ENCODE assay signal across 29 cellular contexts in the genomic region with DNA sequence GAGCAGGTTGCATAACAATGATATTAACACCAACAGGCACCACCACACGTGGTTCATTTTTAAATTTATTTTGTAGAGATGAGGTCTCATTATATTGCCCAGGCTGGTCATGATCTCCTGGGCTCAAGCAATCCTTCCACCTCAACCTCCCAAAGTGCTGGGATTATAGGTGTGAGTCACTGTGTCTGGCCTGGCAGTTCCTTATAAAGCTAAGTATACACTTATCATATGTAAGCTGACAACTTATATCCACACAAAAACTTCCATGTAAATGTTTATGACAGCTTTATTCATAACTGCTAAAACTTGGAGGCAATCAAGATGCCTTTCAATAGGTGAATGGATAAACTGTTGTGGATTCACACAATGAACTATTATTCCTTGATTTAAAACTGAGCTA.
"Had no signal": no experiment of that assay in that cellular context is flagged by ENCODE, and none has a peak within 500 bp of the region (broad histone marks: within the 10 kb centered on the region; RNA-seq: fewer than 3 reads in every experiment).

No MANE protein-coding gene starts in this region.

- H3K36me3 ChIP-seq: neural progenitor cell, neutrophil, ovary had no signal

- FAIRE-seq: keratinocyte, urothelium cell line had no signal

- H3K9me3 ChIP-seq: neutrophil, ovary, upper lobe of right lung had no signal

- H3K4me1 ChIP-seq: left lung, lower lobe of right lung, neural progenitor cell, stomach, tibial artery, upper lobe of right lung had no signal

- DNase-seq: kidney glomerular epithelial cell; left cardiac atrium; left lung; lower lobe of right lung; mammary epithelial cell; mesenchymal stem cell; naive B cell; natural killer cell; nephron progenitor cell; ovary; right cardiac atrium; stimulated activated CD4-positive, alpha-beta T cell treated with anti-CD3 and anti-CD28 coated beads, Interleukin-12 subunit alpha, Interleukin-12 subunit beta, amount 100 ng/mL, for 4 hours; stimulated activated CD4-positive, alpha-beta T cell treated with anti-CD3 and anti-CD28 coated beads, Interleukin-15, amount 100 ng/mL, for 24 hours; stimulated activated CD4-positive, alpha-beta T cell treated with anti-CD3 and anti-CD28 coated beads, Interleukin-2, amount 100 ng/mL, for 24 hours; stimulated activated CD4-positive, alpha-beta T cell treated with anti-CD3 and anti-CD28 coated beads, Interleukin-4, amount 100 ng/mL, for 1 hour; stimulated activated naive B cell treated with anti-CD40 and anti-IgM and Interleukin-4, amounts not matched to agents 10 μg/mL and 1 μg/mL and 100 μg/mL, for 72 hours; stimulated activated naive CD8-positive, alpha-beta T cell treated with anti-CD3 and anti-CD28 coated beads, Interleukin-15, Interleukin-2, amounts not matched to agents 100 U/mL and 50 U/mL, for 24 hours; stomach; tibial artery; trophoblast cell; upper lobe of right lung had no signal

- H3K4me3 ChIP-seq: hepatocyte, left lung, lower lobe of right lung, neural progenitor cell, ovary, skin epidermis, stomach, thoracic aorta, tibial artery, upper lobe of right lung had no signal

- ATAC-seq: left cardiac atrium; left lung; lower lobe of right lung; natural killer cell; right cardiac atrium; sciatic nerve; stimulated activated naive B cell treated with anti-CD40 and anti-IgM and Interleukin-4, amounts not matched to agents 10 μg/mL and 1 μg/mL and 100 μg/mL, for 72 hours; stimulated activated naive CD8-positive, alpha-beta T cell treated with anti-CD3 and anti-CD28 coated beads, Interleukin-15, Interleukin-2, amounts not matched to agents 100 U/mL and 50 U/mL, for 24 hours; upper lobe of right lung had no signal
